10 cellular contexts compared by ENCODE assay signal in genomic region chr7:73006491-73006890, GRCh38. TPM values are rescaled to one million over a fixed set of nuclear protein-coding genes. Genes with fewer than 3 reads are reported as not detected.
A peak's percentile ranks its signal among the peaks of the same experiment; 100 is the strongest.
DNase-seq lines count a peak whose midpoint lies in the region; TF ChIP-seq lines count a peak whose summit lies in the region.
"Not testable (repeated sequence)": the region's sequence is repeated elsewhere in the genome, so short reads cannot be mapped to it uniquely, and the experiment has no call there.
"Had no signal": no experiment of that assay in that cellular context is flagged by ENCODE, and none has a peak within 500 bp of the region (broad histone marks: within the 10 kb centered on the region; RNA-seq: fewer than 3 reads in every experiment).

No MANE protein-coding gene starts in this region.

- WGBS in esophagus squamous epithelium, 2 donors = 9 to 15% methylated on average over 9 to 10 of the region's 10 CpGs

- not testable (repeated sequence) for H3K36me3 Mint-ChIP-seq in osteocyte (ENCODE audit: unreplicated experiment)

- H3K4me3 ChIP-seq in BLaER1 (peak overlapping the region; percentile 71), HUES6 (ENCODE audit: low read depth, low read length) (peak overlapping the region; percentile 55), adipocyte (ENCODE audit: low read length) (peak overlapping the region; percentile 71), esophagus squamous epithelium (peak overlapping the region in 3 of 4 donors; percentile 56 to 73 (median 61)), subcutaneous abdominal adipose tissue (ENCODE audit: low read depth in 1 of 5, low read length in 5 of 5) (peak overlapping the region in 1 of 5 donors; percentile 36)

- not testable (repeated sequence) for H3K36me3 ChIP-seq in BLaER1; HUES6 (ENCODE audit: control insufficient read depth, insufficient read depth, low read length); adipocyte (ENCODE audit: control insufficient read depth, insufficient read depth, low read length, severe bottlenecking); esophagus squamous epithelium; subcutaneous abdominal adipose tissue (ENCODE audit: control insufficient read depth in 5 of 5, insufficient read depth in 5 of 5, low read length in 5 of 5)

- H4K20me1 ChIP-seq in BLaER1 = not testable (repeated sequence)

- TF ChIP-seq POLR2A in esophagus squamous epithelium (IDR thresholded peaks at IDR 0.05) = not testable (repeated sequence)

- H3K9ac ChIP-seq in BLaER1 = peak overlapping the region; percentile 72
- not testable (repeated sequence) for H3K9ac ChIP-seq in HUES6 (ENCODE audit: low read length); adipocyte (ENCODE audit: low read length); subcutaneous abdominal adipose tissue (ENCODE audit: low read length in 5 of 5)

- peak overlapping the region; percentile 80 for H3K4me2 ChIP-seq in BLaER1

- H3K4me1 ChIP-seq in BLaER1; HUES6 (ENCODE audit: control insufficient read depth, insufficient read depth, low read length); adipocyte (ENCODE audit: control insufficient read depth, insufficient read depth, low read length); subcutaneous abdominal adipose tissue (ENCODE audit: control insufficient read depth in 5 of 5, insufficient read depth in 5 of 5, low read length in 5 of 5): not testable (repeated sequence)
- peaks cover 0 to 12% (median 3%) of the 10 kb centered on the region in 3 donors for H3K4me1 ChIP-seq in esophagus squamous epithelium

- not testable (repeated sequence) for H3K27me3 ChIP-seq in BLaER1; HUES6 (ENCODE audit: control insufficient read depth, insufficient read depth, low read length); adipocyte (replicated peaks; ENCODE audit: control insufficient read depth, insufficient read depth, low read length); esophagus squamous epithelium; subcutaneous abdominal adipose tissue (ENCODE audit: control insufficient read depth in 5 of 5, insufficient read depth in 4 of 5, low read length in 5 of 5)

- H3K27ac ChIP-seq in BLaER1 = 0 out of 2 replicates have a peak overlapping the region, but pooled peaks have one; percentile 87
- H3K27ac ChIP-seq in HUES6 (ENCODE audit: low read depth, low read length) = not testable (repeated sequence)
- H3K27ac ChIP-seq in VCaP = peak overlapping the region; percentile 71; the same call in 1 of the 2 replicates
- peak overlapping the region in 2 of 4 donors; percentile 91 to 92 for H3K27ac ChIP-seq in esophagus squamous epithelium
- peak overlapping the region; percentile 62 for H3K27ac ChIP-seq in subcutaneous abdominal adipose tissue (ENCODE audit: low read depth, low read length)

- intact Hi-C loops in esophagus squamous epithelium (cut with DNase I) = not testable (repeated sequence)

- not testable (repeated sequence) for H3K4me1 Mint-ChIP-seq in osteocyte (ENCODE audit: unreplicated experiment)

- H3K4me3 Mint-ChIP-seq in osteocyte (ENCODE audit: unreplicated experiment) = peak overlapping the region; percentile 52

- H3K9me3 Mint-ChIP-seq in osteocyte (ENCODE audit: unreplicated experiment) = not testable (repeated sequence)

- not testable (repeated sequence) for DNase-seq in adipocyte (ENCODE audit: low read depth); esophagus squamous epithelium (lab: John Stamatoyannopoulos, UW); osteocyte (ENCODE audit: extremely low spot score, unreplicated experiment)
- DNase-seq in iris pigment epithelial cell (ENCODE audit: low read depth) = peak; percentile 1

- not testable (repeated sequence) for H3K27ac Mint-ChIP-seq in osteocyte (ENCODE audit: unreplicated experiment)

- TF ChIP-seq CTCF in VCaP (conservative IDR thresholded peaks at IDR 0.05); esophagus squamous epithelium (IDR thresholded peaks at IDR 0.05); osteocyte (IDR thresholded peaks at IDR 0.05): not testable (repeated sequence)

- not testable (repeated sequence) for H3K9me3 ChIP-seq in BLaER1; HUES6 (ENCODE audit: control insufficient read depth, insufficient read depth, low read depth, low read length); adipocyte (ENCODE audit: control insufficient read depth, low read length); esophagus squamous epithelium; subcutaneous abdominal adipose tissue (ENCODE audit: control insufficient read depth in 5 of 5, low read length in 5 of 5)

- not testable (repeated sequence) for H3K27me3 Mint-ChIP-seq in osteocyte (ENCODE audit: unreplicated experiment)

RNA-seq across cellular contexts. Expression of gene SPDYE8, which starts 23.1 kb away (rescaled TPM):
- total RNA-seq in esophagus squamous epithelium (not detected), osteocyte (not detected in 2 replicates)
- total RNA-seq: B cell, skeletal muscle tissue had no signal

RNA-seq across cellular contexts. Expression of gene TRIM74, which starts 37.2 kb away (rescaled TPM):
- under 1 TPM in 1 of 4 donors, not detected in 3; 0.38 TPM for total RNA-seq in esophagus squamous epithelium
- 1.5 and 1.7 TPM in 2 replicates for total RNA-seq in osteocyte
- total RNA-seq: skeletal muscle tissue had no signal

RNA-seq across cellular contexts. Expression of gene SPDYE11, which starts 51.2 kb away (rescaled TPM):
- total RNA-seq in esophagus squamous epithelium (not detected), osteocyte (not detected in 2 replicates)
- total RNA-seq: B cell, skeletal muscle tissue had no signal
